In the genomic region with DNA sequence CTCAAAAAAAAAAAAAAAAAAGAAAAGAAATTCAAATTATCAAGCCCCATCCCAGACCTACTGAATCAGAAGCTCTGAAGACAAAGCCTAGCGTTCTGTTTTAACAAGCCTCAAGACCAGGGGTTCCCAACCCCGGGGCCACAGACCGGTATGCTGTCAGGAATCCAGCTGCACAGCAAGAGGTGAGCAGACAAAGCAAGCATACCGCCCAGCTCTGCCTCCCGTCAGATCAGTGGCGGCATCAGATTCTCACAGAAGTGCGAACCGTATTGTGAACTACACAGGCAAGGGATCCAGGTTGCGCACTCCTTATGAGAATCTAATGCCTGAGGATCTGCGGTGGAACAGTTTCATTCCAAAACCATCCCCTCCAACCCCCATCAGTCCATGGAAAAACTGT, we compare ENCODE assay signal across 1 cellular context.
TF ChIP-seq lines count a peak whose summit lies in the region.

No MANE protein-coding gene starts in this region.

TF ChIP-seq in liver, 16 proteins besides CTCF, POLR2A, EP300 and RAD21 (continued from another document):
- TF ChIP-seq ZBTB33 (IDR thresholded peaks at IDR 0.05) (no peak), REST (IDR thresholded peaks at IDR 0.05) (no peak), HNF4A (conservative IDR thresholded peaks at IDR 0.05) (no peak), SP1 (IDR thresholded peaks at IDR 0.05) (no peak), YY1 (IDR thresholded peaks at IDR 0.05) (no peak), GABPA (IDR thresholded peaks at IDR 0.05 in 1 of 2, conservative IDR thresholded peaks at IDR 0.05 in 1 of 2) (no peak), HNF4G (IDR thresholded peaks at IDR 0.05) (no peak), NR2F2 (IDR thresholded peaks at IDR 0.05) (no peak)
